Comparison of ENCODE assay signal across 32 cellular contexts in genomic region chr18:10951631-10952544, GRCh38.
DNase-seq lines count a peak whose midpoint lies in the region; ATAC-seq and TF ChIP-seq lines count a peak whose summit lies in the region.
"Had no signal": no experiment of that assay in that cellular context is flagged by ENCODE, and none has a peak within 500 bp of the region (broad histone marks: within the 10 kb centered on the region; RNA-seq: fewer than 3 reads in every experiment).

No MANE protein-coding gene starts in this region.

- H3K27ac ChIP-seq in sigmoid colon (no peak overlapping the region), stomach (no peak overlapping the region), suprapubic skin (no peak overlapping the region)
- H3K27ac ChIP-seq: neutrophil, VCaP had no signal

- ATAC-seq in GM21717 (IDR thresholded peaks at IDR 0.05; ENCODE audit: unreplicated experiment) = peak; percentile 21
- ATAC-seq: activated CD8-positive, alpha-beta memory T cell treated with anti-CD3 and anti-CD28 coated beads, Interleukin-2, amount 10 ng/mL, durations not matched to agents 7 days and 5 days; left ventricle myocardium superior; Panc1; sciatic nerve; stimulated activated memory B cell treated with anti-CD40 and anti-IgM and Interleukin-4, amounts not matched to agents 10 μg/mL and 1 μg/mL and 100 μg/mL, for 72 hours had no signal

- H3K4me1 ChIP-seq in sigmoid colon (no peaks in the 10 kb centered on the region), stomach (no peaks in the 10 kb centered on the region), suprapubic skin (peaks cover 3% of the 10 kb centered on the region)

- H3K9me3 ChIP-seq in sigmoid colon = peaks cover 0 to 2% (median 0%) of the 10 kb centered on the region in 4 donors
- H3K9me3 ChIP-seq in stomach = peaks cover 0 to 6% (median 0%) of the 10 kb centered on the region in 4 donors
- peaks cover 7% of the 10 kb centered on the region for H3K9me3 ChIP-seq in suprapubic skin
- H3K9me3 ChIP-seq: neutrophil had no signal

- H3K4me3 ChIP-seq in sigmoid colon = no peak overlapping the region
- no peak overlapping the region for H3K4me3 ChIP-seq in stomach
- no peak overlapping the region for H3K4me3 ChIP-seq in suprapubic skin

- H3K36me3 ChIP-seq in sigmoid colon (no peaks in the 10 kb centered on the region), stomach (no peaks in the 10 kb centered on the region), suprapubic skin (no peaks in the 10 kb centered on the region)
- H3K36me3 ChIP-seq: neutrophil had no signal

- DNase-seq in activated CD4-positive, alpha-beta T cell treated with anti-CD3 and anti-CD28 coated beads, Interleukin-2, amount 10 ng/mL, durations not matched to agents 24 days and 14 days = peak; percentile 12
- no peak for DNase-seq in activated CD4-positive, alpha-beta T cell treated with anti-CD3 and anti-CD28 coated beads for 1 hour
- DNase-seq in NAMALWA (ENCODE audit: low spot score) = peak; percentile 46
- DNase-seq in sigmoid colon = no peak
- DNase-seq in stomach = no peak
- DNase-seq in suprapubic skin (ENCODE audit: low spot score in 2 of 2) = no peak
- no peak for DNase-seq in NCI-H1930 (lab: John Stamatoyannopoulos, UW)
- DNase-seq: 8988T; activated CD8-positive, alpha-beta memory T cell treated with anti-CD3 and anti-CD28 coated beads, Interleukin-2, amount 10 ng/mL, durations not matched to agents 7 days and 5 days; activated naive CD4-positive, alpha-beta T cell treated with anti-CD3 and anti-CD28 coated beads for 36 hours; amniotic stem cell; EL; H9; islet precursor cell; Karpas-422; left ventricle myocardium superior; naive B cell; NCI-H1694; NCI-H2171; NCI-H524; NK-92 treated with Interleukin-12 subunit alpha and Interleukin-12 subunit beta, amount 100 ng/mL, for 24 hours; SHP77; stimulated activated CD4-positive, alpha-beta T cell treated with anti-CD3 and anti-CD28 coated beads, Interleukin-4, amount 100 ng/mL, for 24 hours had no signal

- no peaks in the 10 kb centered on the region for H3K36me3 Mint-ChIP-seq in activated CD4-positive, alpha-beta T cell treated with anti-CD3 and anti-CD28 coated beads, Interleukin-2, amount 10 ng/mL, durations not matched to agents 24 days and 14 days (ENCODE audit: low read depth)
- H3K36me3 Mint-ChIP-seq: activated CD8-positive, alpha-beta memory T cell treated with anti-CD3 and anti-CD28 coated beads, Interleukin-2, amount 10 ng/mL, durations not matched to agents 7 days and 5 days; naive B cell; stimulated activated memory B cell treated with anti-CD40 and anti-IgM and Interleukin-4, amounts not matched to agents 10 μg/mL and 1 μg/mL and 100 μg/mL, for 72 hours had no signal

- H3K27me3 ChIP-seq in sigmoid colon = no peaks in the 10 kb centered on the region
- H3K27me3 ChIP-seq in stomach = no peaks in the 10 kb centered on the region
- H3K27me3 ChIP-seq in suprapubic skin = no peaks in the 10 kb centered on the region
- H3K27me3 ChIP-seq: neutrophil had no signal

- no peaks in the 10 kb centered on the region for H3K4me1 Mint-ChIP-seq in activated CD4-positive, alpha-beta T cell treated with anti-CD3 and anti-CD28 coated beads, Interleukin-2, amount 10 ng/mL, durations not matched to agents 24 days and 14 days
- H3K4me1 Mint-ChIP-seq: activated CD8-positive, alpha-beta memory T cell treated with anti-CD3 and anti-CD28 coated beads, Interleukin-2, amount 10 ng/mL, durations not matched to agents 7 days and 5 days; naive B cell; stimulated activated memory B cell treated with anti-CD40 and anti-IgM and Interleukin-4, amounts not matched to agents 10 μg/mL and 1 μg/mL and 100 μg/mL, for 72 hours had no signal

- 91 to 92% methylated on average over 1 of the region's 1 CpG for WGBS in sigmoid colon, 2 donors
- 82 to 86% (median 85%) methylated on average over 1 of the region's 1 CpG for WGBS in stomach, 5 donors
- WGBS in suprapubic skin = 81% methylated on average over 1 of the region's 1 CpG

- H3K27me3 Mint-ChIP-seq in activated CD4-positive, alpha-beta T cell treated with anti-CD3 and anti-CD28 coated beads, Interleukin-2, amount 10 ng/mL, durations not matched to agents 24 days and 14 days = no peaks in the 10 kb centered on the region
- H3K27me3 Mint-ChIP-seq: activated CD8-positive, alpha-beta memory T cell treated with anti-CD3 and anti-CD28 coated beads, Interleukin-2, amount 10 ng/mL, durations not matched to agents 7 days and 5 days; stimulated activated memory B cell treated with anti-CD40 and anti-IgM and Interleukin-4, amounts not matched to agents 10 μg/mL and 1 μg/mL and 100 μg/mL, for 72 hours had no signal

- TF ChIP-seq POLR2A in sigmoid colon (IDR thresholded peaks at IDR 0.05) = no peak
- TF ChIP-seq POLR2A in stomach (IDR thresholded peaks at IDR 0.05) = no peak
- TF ChIP-seq POLR2A in suprapubic skin (IDR thresholded peaks at IDR 0.05) = no peak

- H3K4me3 Mint-ChIP-seq in activated CD4-positive, alpha-beta T cell treated with anti-CD3 and anti-CD28 coated beads, Interleukin-2, amount 10 ng/mL, durations not matched to agents 24 days and 14 days = no peak overlapping the region
- H3K4me3 Mint-ChIP-seq: activated CD8-positive, alpha-beta memory T cell treated with anti-CD3 and anti-CD28 coated beads, Interleukin-2, amount 10 ng/mL, durations not matched to agents 7 days and 5 days; activated naive CD4-positive, alpha-beta T cell treated with anti-CD3 and anti-CD28 coated beads for 36 hours; activated T-helper 1 cell treated with anti-CD3 and anti-CD28 coated beads, Interleukin-12 subunit alpha, Interleukin-12 subunit beta, Interleukin-2, Interleukin-4 antibody, amounts not matched to agents 30 ng/mL and 10 ng/mL and 1 ng/mL, durations not matched to agents 14 hours and 24 hours and 36 hours; H9; naive B cell; stimulated activated memory B cell treated with anti-CD40 and anti-IgM and Interleukin-4, amounts not matched to agents 10 μg/mL and 1 μg/mL and 100 μg/mL, for 72 hours; T-helper 2 cell treated with Interferon-gamma antibody and Interleukin-4, amounts not matched to agents 5 μg/mL and 100 μg/mL, for 36 hours had no signal

- TF ChIP-seq CTCF in sigmoid colon (IDR thresholded peaks at IDR 0.05) (no peak), stomach (IDR thresholded peaks at IDR 0.05) (no peak), suprapubic skin (IDR thresholded peaks at IDR 0.05) (no peak)

- H3K9me3 Mint-ChIP-seq in activated CD4-positive, alpha-beta T cell treated with anti-CD3 and anti-CD28 coated beads, Interleukin-2, amount 10 ng/mL, durations not matched to agents 24 days and 14 days = no peaks in the 10 kb centered on the region
- H3K9me3 Mint-ChIP-seq: activated T-helper 1 cell treated with anti-CD3 and anti-CD28 coated beads, Interleukin-12 subunit alpha, Interleukin-12 subunit beta, Interleukin-2, Interleukin-4 antibody, amounts not matched to agents 30 ng/mL and 10 ng/mL and 1 ng/mL, durations not matched to agents 14 hours and 24 hours and 36 hours; stimulated activated memory B cell treated with anti-CD40 and anti-IgM and Interleukin-4, amounts not matched to agents 10 μg/mL and 1 μg/mL and 100 μg/mL, for 72 hours; T-helper 2 cell treated with Interferon-gamma antibody and Interleukin-4, amounts not matched to agents 5 μg/mL and 100 μg/mL, for 36 hours had no signal

- intact Hi-C loops in activated CD4-positive, alpha-beta T cell treated with anti-CD3 and anti-CD28 coated beads, Interleukin-2, amount 10 ng/mL, durations not matched to agents 24 days and 14 days (cut with micrococcal nuclease) = no loop called here
- intact Hi-C loops in sigmoid colon (cut with DNase I) = no loop called here
- intact Hi-C loops in stomach (cut with DNase I; ENCODE audit: low total_unique reads) = no loop called here

- H3K27ac Mint-ChIP-seq in activated CD4-positive, alpha-beta T cell treated with anti-CD3 and anti-CD28 coated beads, Interleukin-2, amount 10 ng/mL, durations not matched to agents 24 days and 14 days = no peak overlapping the region
- H3K27ac Mint-ChIP-seq: activated CD8-positive, alpha-beta memory T cell treated with anti-CD3 and anti-CD28 coated beads, Interleukin-2, amount 10 ng/mL, durations not matched to agents 7 days and 5 days; activated naive CD4-positive, alpha-beta T cell treated with anti-CD3 and anti-CD28 coated beads for 36 hours; activated T-helper 1 cell treated with anti-CD3 and anti-CD28 coated beads, Interleukin-12 subunit alpha, Interleukin-12 subunit beta, Interleukin-2, Interleukin-4 antibody, amounts not matched to agents 30 ng/mL and 10 ng/mL and 1 ng/mL, durations not matched to agents 14 hours and 24 hours and 36 hours; H9; naive B cell; progenitor cell of endocrine pancreas; stimulated activated memory B cell treated with anti-CD40 and anti-IgM and Interleukin-4, amounts not matched to agents 10 μg/mL and 1 μg/mL and 100 μg/mL, for 72 hours; T-helper 2 cell treated with Interferon-gamma antibody and Interleukin-4, amounts not matched to agents 5 μg/mL and 100 μg/mL, for 36 hours had no signal

- no peak for TF ChIP-seq EP300 in sigmoid colon (IDR thresholded peaks at IDR 0.05)
- no peak for TF ChIP-seq EP300 in stomach (IDR thresholded peaks at IDR 0.05)
- TF ChIP-seq EP300 in suprapubic skin (IDR thresholded peaks at IDR 0.05) = no peak

Comparison
In these comparisons a context has a peak if more than half of its experiments do, and no peak if none do; other contexts are left out.
1. DNase-seq: peak in activated CD4-positive, alpha-beta T cell treated with anti-CD3 and anti-CD28 coated beads, Interleukin-2, amount 10 ng/mL, durations not matched to agents 24 days and 14 days (single experiment) and NAMALWA (single experiment); none in activated CD4-positive, alpha-beta T cell treated with anti-CD3 and anti-CD28 coated beads for 1 hour (single experiment), sigmoid colon (single experiment), stomach (single experiment), suprapubic skin (0 of 2) and NCI-H1930 (0 of 2).